In the genomic region with DNA sequence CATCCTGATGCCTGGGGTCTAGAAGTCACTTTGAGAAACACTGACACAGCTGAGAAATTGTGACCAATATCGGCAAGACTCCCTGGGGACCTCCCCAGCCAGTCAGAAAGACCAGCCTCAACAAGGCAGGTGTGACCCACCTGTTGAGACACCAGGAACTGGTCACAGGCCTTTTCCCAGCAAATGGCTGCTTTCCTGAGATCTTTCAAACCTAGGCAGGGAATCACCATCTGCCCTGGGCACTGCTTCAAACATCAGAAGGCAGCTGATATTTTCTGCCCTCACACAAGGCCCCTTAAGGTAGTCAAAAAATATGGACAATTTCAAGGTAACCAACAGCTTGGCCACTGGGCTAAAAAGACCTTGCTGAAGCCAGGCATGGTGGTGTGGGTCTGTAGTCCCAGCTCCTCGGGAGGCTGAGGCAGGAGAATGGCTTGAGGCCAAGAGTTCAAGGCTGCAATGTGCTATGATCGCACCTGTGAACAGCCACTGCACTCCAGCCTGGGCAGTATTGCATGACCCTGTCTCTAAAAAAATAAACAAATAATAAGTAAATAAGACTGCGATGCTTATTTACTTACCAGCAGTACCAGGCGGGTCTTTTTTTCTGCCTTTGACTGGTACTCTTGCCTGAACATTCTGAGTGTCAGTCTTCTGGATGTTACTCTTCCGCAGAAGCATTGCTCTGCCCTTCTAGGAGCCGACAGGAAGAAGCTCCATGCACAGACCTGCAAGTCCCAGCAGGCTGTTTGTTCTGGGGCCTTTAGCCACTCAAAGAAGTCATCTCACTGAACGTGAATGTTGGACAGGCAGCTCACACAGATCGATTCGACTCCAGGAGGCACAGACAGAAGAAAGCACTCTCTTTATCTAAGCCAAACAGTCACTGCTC, we compare ENCODE assay signal across 13 cellular contexts. TPM values are rescaled to one million over a fixed set of nuclear protein-coding genes. Genes with fewer than 3 reads are reported as not detected.
A peak's percentile ranks its signal among the peaks of the same experiment; 100 is the strongest.
DNase-seq lines count a peak whose midpoint lies in the region; ATAC-seq, FAIRE-seq and TF ChIP-seq lines count a peak whose summit lies in the region.
"Had no signal": no experiment of that assay in that cellular context is flagged by ENCODE, and none has a peak within 500 bp of the region (broad histone marks: within the 10 kb centered on the region; RNA-seq: fewer than 3 reads in every experiment).

No MANE protein-coding gene starts in this region.

- no peak for FAIRE-seq in pancreas (lab: Jason Lieb, UNC)
- FAIRE-seq: D721Med had no signal

- H3K27ac ChIP-seq in pancreas: peak overlapping the region in 3 of 4 donors; percentile 15 to 45 (median 20)
- H3K27ac ChIP-seq: VCaP had no signal

- no peaks in the 10 kb centered on the region for H3K9me3 ChIP-seq in pancreas

- DNase-seq in DMS53 (lab: John Stamatoyannopoulos, UW) (peak; percentile 54), NCI-H69 (lab: John Stamatoyannopoulos, UW) (peak; percentile 43), epithelial cell of esophagus (ENCODE audit: low read depth) (peak; percentile 51), pancreas (peak in 3 of 6 donors; percentile 32 to 45 (median 42)), NCI-H748 (lab: John Stamatoyannopoulos, UW; ENCODE audit: unreplicated experiment) (no peak), NCI-H1417 treated with DMSO at 0.1 percent for 48 hours (lab: John Stamatoyannopoulos, UW) (no peak)
- no peak for DNase-seq in stimulated activated CD4-positive, alpha-beta T cell treated with anti-CD3 and anti-CD28 coated beads, Interleukin-12 subunit alpha, Interleukin-12 subunit beta, amount 100 ng/mL, for 4 hours
- DNase-seq: activated naive CD4-positive, alpha-beta T cell; H7; NCI-H2029 had no signal

- intact Hi-C loops in pancreas (cut with DNase I): no loop called here

- peaks cover 0 to 35% (median 23%) of the 10 kb centered on the region in 3 donors for H3K4me1 ChIP-seq in pancreas

- ATAC-seq in pancreas (peak; percentile 39 to 65 (median 54)), GM21360 (IDR thresholded peaks at IDR 0.05; ENCODE audit: unreplicated experiment) (no peak)

- H3K4me3 ChIP-seq in epithelial cell of esophagus (ENCODE audit: low read length) (no peak overlapping the region), pancreas (no peak overlapping the region)

- WGBS in pancreas, 2 donors: 27 to 31% methylated on average over 10 of the region's 10 CpGs

- TF ChIP-seq CTCF in epithelial cell of esophagus (IDR thresholded peaks at IDR 0.05; ENCODE audit: insufficient read depth, low read depth, low read length, missing control alignments): no peak
- TF ChIP-seq CTCF in pancreas (IDR thresholded peaks at IDR 0.05): no peak

- no peaks in the 10 kb centered on the region for H3K36me3 ChIP-seq in pancreas

- H3K27me3 ChIP-seq in pancreas: no peaks in the 10 kb centered on the region

RNA-seq across cellular contexts. Expression of gene SORBS1, which starts 59.7 kb away (rescaled TPM):
- total RNA-seq in pancreas: 10 to 100 TPM; 14.4 to 25.6 (median 17.8) TPM
- polyA plus RNA-seq in pancreas: 10 to 100 TPM; 11.4 to 13.3 TPM

Comparison
In these comparisons a context has a peak if more than half of its experiments do, and no peak if none do; other contexts are left out.
1. DNase-seq: peak in DMS53 (single experiment), NCI-H69 (single experiment) and epithelial cell of esophagus (single experiment); none in NCI-H748 (single experiment), stimulated activated CD4-positive, alpha-beta T cell treated with anti-CD3 and anti-CD28 coated beads, Interleukin-12 subunit alpha, Interleukin-12 subunit beta, amount 100 ng/mL, for 4 hours (single experiment) and NCI-H1417 treated with DMSO at 0.1 percent for 48 hours (single experiment).